20 cellular contexts compared by ENCODE assay signal in the genomic region with DNA sequence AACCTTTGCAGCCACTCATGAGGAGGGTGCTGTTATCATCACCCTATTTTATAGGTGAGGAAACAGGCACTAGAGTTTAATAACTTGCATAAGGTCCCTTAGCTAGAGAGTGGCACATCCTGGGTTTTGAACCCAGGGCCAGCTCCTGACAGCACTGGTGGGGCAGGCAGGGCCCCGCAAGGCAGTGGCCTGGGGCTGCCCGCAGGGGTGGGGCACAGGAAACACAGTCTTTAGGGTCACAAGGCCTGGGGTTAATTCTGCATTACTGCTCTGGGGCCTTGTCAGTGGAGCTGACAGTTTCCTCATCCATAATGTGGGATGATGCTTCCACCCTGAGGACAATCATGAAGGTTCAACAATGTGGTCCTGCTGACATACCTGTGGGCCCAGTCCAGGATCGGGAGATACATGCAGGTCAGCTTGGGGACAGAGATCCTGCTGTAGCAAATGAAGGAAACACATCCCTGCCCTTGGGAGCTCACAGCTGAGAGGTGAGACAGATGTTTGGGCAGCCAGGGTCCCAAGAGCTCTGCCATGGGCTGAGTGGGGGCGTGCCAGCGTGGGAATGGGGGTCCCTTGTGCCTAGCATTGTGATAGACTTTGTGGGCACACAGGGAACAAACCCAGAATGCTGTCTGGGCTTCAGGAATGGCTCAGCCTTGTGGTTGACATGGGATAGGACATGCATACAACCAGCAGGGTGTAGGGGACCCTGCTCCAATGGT. TPM values are rescaled to one million over a fixed set of nuclear protein-coding genes. Genes with fewer than 3 reads are reported as not detected.
DNase-seq lines count a peak whose midpoint lies in the region; ATAC-seq and TF ChIP-seq lines count a peak whose summit lies in the region.
"Had no signal": no experiment of that assay in that cellular context is flagged by ENCODE, and none has a peak within 500 bp of the region (broad histone marks: within the 10 kb centered on the region; RNA-seq: fewer than 3 reads in every experiment).

No MANE protein-coding gene starts in this region.

- H3K79me2 ChIP-seq in H9 (ENCODE audit: insufficient read depth, low read length), result no peaks in the 10 kb centered on the region

- H3K4me2 ChIP-seq in H9 (ENCODE audit: insufficient read depth, insufficient read length, low read length), result no peak overlapping the region

- no peaks in the 10 kb centered on the region for H3K79me1 ChIP-seq in H9 (ENCODE audit: insufficient read depth, low read depth, low read length, poor library complexity, severe bottlenecking)

- H3K14ac ChIP-seq in H9 (ENCODE audit: insufficient read depth, low read length), result no peak overlapping the region

- no peak overlapping the region for H3K4me3 Mint-ChIP-seq in H9
- H3K4me3 Mint-ChIP-seq in neural crest cell, result no peak overlapping the region

- H2AFZ ChIP-seq in H9 (ENCODE audit: low read length), result no peak overlapping the region

- H3K27me3 Mint-ChIP-seq in H9 (ENCODE audit: low read depth) (no peaks in the 10 kb centered on the region; the same call in 1 of the 2 replicates), neural crest cell (ENCODE audit: low read depth) (no peaks in the 10 kb centered on the region)

- H2BK15ac ChIP-seq in H9 (ENCODE audit: low read depth, low read length), result no peak overlapping the region

- no peak overlapping the region for H3K4ac ChIP-seq in H9 (ENCODE audit: low read depth, low read length)

- ATAC-seq in HG03571 (IDR thresholded peaks at IDR 0.05; ENCODE audit: unreplicated experiment), result no peak
- ATAC-seq: GM12878 had no signal

- H3K9ac ChIP-seq in H9 (ENCODE audit: extremely low read depth, insufficient read length, low read length), result no peak overlapping the region

- peaks cover 23 to 39% of the 10 kb centered on the region in 2 experiments for H3K4me1 Mint-ChIP-seq in H9
- H3K4me1 Mint-ChIP-seq in neural crest cell, result peaks cover 13% of the 10 kb centered on the region

- no peak overlapping the region for H4K5ac ChIP-seq in H9 (ENCODE audit: insufficient read length, low read depth, low read length)

- H4K8ac ChIP-seq in H9 (replicated peaks; ENCODE audit: insufficient read length, low read depth, low read length), result no peak overlapping the region

- H2AK5ac ChIP-seq in H9 (ENCODE audit: insufficient read length, low read length), result no peak overlapping the region

- H4K20me1 ChIP-seq in H9 (ENCODE audit: control insufficient read depth, insufficient read depth, insufficient read length), result no peaks in the 10 kb centered on the region

- H3K18ac ChIP-seq in H9 (ENCODE audit: insufficient read length, low read depth, low read length), result no peak overlapping the region

- H3K23ac ChIP-seq in H9 (ENCODE audit: insufficient read length, low read depth, low read length), result no peak overlapping the region

- no peak overlapping the region for H2BK20ac ChIP-seq in H9 (ENCODE audit: low read depth, low read length, poor library complexity, severe bottlenecking)

- H2BK12ac ChIP-seq in H9 (ENCODE audit: insufficient read length, low read depth, low read length), result no peak overlapping the region

- H3K56ac ChIP-seq in H9 (ENCODE audit: insufficient read length, low read depth, low read length), result no peak overlapping the region

- DNase-seq in DMS53 (lab: John Stamatoyannopoulos, UW) (peak; percentile 16), DMS53 treated with DMSO at 0.1 percent for 48 hours (lab: John Stamatoyannopoulos, UW; ENCODE audit: unreplicated experiment) (no peak), H9 (no peak), epithelial cell of esophagus (ENCODE audit: low read depth) (no peak), neural crest cell (ENCODE audit: low read depth, low spot score) (no peak), GM19240 (ENCODE audit: insufficient read length, low spot score) (no peak)
- DNase-seq in activated naive CD4-positive, alpha-beta T cell treated with Interleukin-2 at 50 U/mL for 16 hours, result no peak
- DNase-seq: COR-L47, DMS 273 treated with DMSO at 0.1 percent for 48 hours, EL, GOT3, NCI-H1417, NCI-H1930, NCI-H226, NCI-H524 treated with DMSO at 0.1 percent for 48 hours, RPMI8226 had no signal

- no peak overlapping the region for H3K27ac ChIP-seq in H9 (ENCODE audit: insufficient read length, low read depth, low read length)
- H3K27ac ChIP-seq: 22Rv1 had no signal

- H3K27me3 ChIP-seq in H9 (ENCODE audit: insufficient read depth, low read length), result no peaks in the 10 kb centered on the region

- no peak overlapping the region for H3K4me3 ChIP-seq in epithelial cell of esophagus (ENCODE audit: low read length)
- H3K4me3 ChIP-seq: GM12878 had no signal

- peaks cover 7% of the 10 kb centered on the region; the same call in 1 of the 2 replicates for H3K4me1 ChIP-seq in H9 (ENCODE audit: insufficient read depth, low read length)

- no peaks in the 10 kb centered on the region for H3K9me3 ChIP-seq in H9 (ENCODE audit: control insufficient read depth, low read depth, low read length)

- no peak overlapping the region for H2BK120ac ChIP-seq in H9 (ENCODE audit: low read depth, low read length, poor library complexity, severe bottlenecking)

- H3K23me2 ChIP-seq in H9 (ENCODE audit: insufficient read length, low read depth, low read length, poor library complexity, severe bottlenecking), result no peaks in the 10 kb centered on the region

- H2BK5ac ChIP-seq in H9 (ENCODE audit: insufficient read length, low read length), result no peak overlapping the region

- no peak overlapping the region for H3K27ac Mint-ChIP-seq in H9
- H3K27ac Mint-ChIP-seq in neural crest cell (ENCODE audit: unreplicated experiment), result no peak overlapping the region

- H3K36me3 Mint-ChIP-seq in H9 (ENCODE audit: insufficient read depth in 1 of 3, low read depth in 3 of 3), result peaks cover 0 to 3% (median 0%) of the 10 kb centered on the region in 3 experiments; a peak in 2 of 7 replicates
- H3K36me3 Mint-ChIP-seq in neural crest cell (ENCODE audit: low read depth), result no peaks in the 10 kb centered on the region

- no peak overlapping the region for H3T11ph ChIP-seq in H9 (ENCODE audit: low read length)

- WGBS in H9 (ENCODE audit: extremely low coverage, insufficient read length, low lambda C conversion rate), result no CpG with 5 or more reads among the region's 5 CpGs

- H4K91ac ChIP-seq in H9 (ENCODE audit: insufficient read length, low read depth, low read length), result no peak overlapping the region

- H3K9me3 Mint-ChIP-seq in H9 (no peaks in the 10 kb centered on the region), neural crest cell (no peaks in the 10 kb centered on the region)

- TF ChIP-seq CTCF in H9 (conservative IDR thresholded peaks at IDR 0.05) (peak; percentile 19; the same call in 2 of the 3 replicates), epithelial cell of esophagus (IDR thresholded peaks at IDR 0.05; ENCODE audit: insufficient read depth, low read depth, low read length, missing control alignments) (peak; percentile 3), neural crest cell (conservative IDR thresholded peaks at IDR 0.05) (peak; percentile 22)

RNA-seq across cellular contexts. Expression of gene FGF18, which starts 14.7 kb away (rescaled TPM):
- 0.94 and 1.3 TPM in 2 replicates for total RNA-seq in H9 (2021)
- 2.4 TPM in 2 replicates for total RNA-seq in neural crest cell
- total RNA-seq: M059J had no signal

RNA-seq across cellular contexts. Expression of gene NPM1, which starts 46.5 kb away (rescaled TPM):
- total RNA-seq in H9 (2021) (3,020 and 3,122 TPM in 2 replicates), neural crest cell (2,514 and 2,574 TPM in 2 replicates)
